12 cellular contexts compared by ENCODE assay signal in genomic region chr6:20835315-20836010, GRCh38.
"Had no signal": no experiment of that assay in that cellular context is flagged by ENCODE, and none has a peak within 500 bp of the region (broad histone marks: within the 10 kb centered on the region; RNA-seq: fewer than 3 reads in every experiment).

No MANE protein-coding gene starts in this region.

- ATAC-seq: gastroesophageal sphincter, lower lobe of right lung had no signal

- H3K4me3 Mint-ChIP-seq: activated naive CD8-positive, alpha-beta T cell treated with anti-CD3 and anti-CD28 coated beads for 36 hours had no signal

- H3K36me3 ChIP-seq: lower lobe of right lung, right atrium auricular region had no signal

- H3K4me3 ChIP-seq: dorsolateral prefrontal cortex, gastroesophageal sphincter, lower lobe of right lung, right atrium auricular region, skin epidermis had no signal

- H3K4me1 ChIP-seq: gastroesophageal sphincter, lower lobe of right lung, right atrium auricular region had no signal

- H3K9me3 ChIP-seq: gastroesophageal sphincter, lower lobe of right lung, right atrium auricular region had no signal

- H3K27me3 ChIP-seq: dorsolateral prefrontal cortex, gastroesophageal sphincter, right atrium auricular region had no signal

- H3K27ac Mint-ChIP-seq: activated naive CD8-positive, alpha-beta T cell treated with anti-CD3 and anti-CD28 coated beads for 36 hours had no signal

- H3K9me3 Mint-ChIP-seq: activated naive CD8-positive, alpha-beta T cell treated with anti-CD3 and anti-CD28 coated beads for 36 hours had no signal

- H3K27ac ChIP-seq: gastroesophageal sphincter, lower lobe of right lung, right atrium auricular region, skin epidermis had no signal

- H3K27me3 Mint-ChIP-seq: activated naive CD8-positive, alpha-beta T cell treated with anti-CD3 and anti-CD28 coated beads for 36 hours had no signal

- DNase-seq: activated CD4-positive, alpha-beta T cell treated with anti-CD3 and anti-CD28 coated beads for 1 hour; activated CD4-positive, alpha-beta T cell treated with anti-CD3 and anti-CD28 coated beads, Interleukin-2, amount 50 U/mL, for 48 hours; activated gamma-delta T cell treated with Interleukin-2 at 50 U/mL for 16 hours; activated naive CD8-positive, alpha-beta T cell treated with anti-CD3 and anti-CD28 coated beads for 36 hours; activated T-cell treated with anti-CD3 and anti-CD28 coated beads, Interleukin-2, amount 50 U/mL, for 48 hours; anterior cingulate cortex; dorsolateral prefrontal cortex; lower lobe of right lung; midbrain had no signal
